9 cellular contexts compared by ENCODE assay signal in the genomic region with DNA sequence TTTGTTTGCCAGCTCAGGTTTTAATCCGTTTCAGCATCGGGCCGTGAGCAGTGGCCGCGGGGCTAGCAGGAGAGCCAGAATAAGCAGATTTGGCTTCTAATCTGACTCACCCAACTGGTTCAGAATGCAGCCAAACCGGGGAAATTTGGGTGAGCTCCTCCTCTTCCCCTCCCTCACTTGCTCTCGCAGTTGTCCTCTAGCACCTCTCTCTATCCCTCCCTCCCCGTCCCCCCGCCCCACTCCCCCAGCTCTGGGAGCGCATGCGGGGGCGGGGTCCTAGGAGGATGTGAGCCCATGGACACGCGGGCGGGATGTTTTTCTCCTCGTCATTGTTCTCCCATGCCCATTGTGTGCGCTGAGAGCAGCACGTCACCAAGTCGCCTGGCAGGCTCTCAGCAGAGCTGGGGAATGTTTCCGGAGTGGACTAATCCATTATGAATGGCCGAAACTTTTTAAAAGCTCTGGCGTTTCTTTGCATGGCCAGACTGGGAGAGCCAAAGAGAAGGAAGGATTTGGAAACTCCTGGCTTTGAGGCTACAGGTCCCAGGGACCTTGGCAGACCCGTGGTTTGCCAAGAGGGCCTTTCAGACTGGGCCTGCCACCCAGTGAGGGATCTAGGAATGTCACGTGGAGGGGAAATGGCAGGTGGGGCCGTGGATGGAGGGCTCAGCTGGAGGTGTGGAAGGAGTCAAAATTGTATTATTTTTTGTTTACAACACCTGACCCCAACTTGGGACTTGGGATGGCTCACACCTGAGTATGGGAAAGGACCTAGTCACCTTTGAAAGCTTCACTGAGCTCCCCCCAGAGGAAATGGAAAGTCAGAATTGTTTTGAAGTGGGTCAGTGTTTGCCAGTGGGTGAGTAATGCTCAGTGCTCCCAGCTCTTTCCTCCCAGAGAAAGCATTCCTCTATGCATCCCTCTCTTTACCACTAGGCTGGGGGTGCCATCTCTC. TPM values are rescaled to one million over a fixed set of nuclear protein-coding genes. Genes with fewer than 3 reads are reported as not detected.
DNase-seq lines count a peak whose midpoint lies in the region; ATAC-seq, FAIRE-seq and TF ChIP-seq lines count a peak whose summit lies in the region.
"Had no signal": no experiment of that assay in that cellular context is flagged by ENCODE, and none has a peak within 500 bp of the region (broad histone marks: within the 10 kb centered on the region; RNA-seq: fewer than 3 reads in every experiment).

No MANE protein-coding gene starts in this region.

- FAIRE-seq in bronchial epithelial cell (lab: Jason Lieb, UNC): no peak
- FAIRE-seq: GM18507 had no signal

- H3K4me3 ChIP-seq in bronchial epithelial cell (ENCODE audit: low read depth, low read length): peak overlapping the region; percentile 1
- H3K4me3 ChIP-seq in skeletal muscle cell (ENCODE audit: low read depth, low read length): peak overlapping the region; percentile 32

- TF ChIP-seq CTCF in bronchial epithelial cell (IDR thresholded peaks at IDR 0.05; ENCODE audit: insufficient read depth, low read length, severe bottlenecking): no peak

- no peaks in the 10 kb centered on the region for H3K27me3 ChIP-seq in bronchial epithelial cell (ENCODE audit: control insufficient read depth, insufficient read depth, low read length)

- no peaks in the 10 kb centered on the region for H3K36me3 ChIP-seq in bronchial epithelial cell (ENCODE audit: control insufficient read depth, insufficient read depth, low read length)

- peak; percentile 52 for DNase-seq in stimulated activated CD4-positive, alpha-beta T cell treated with anti-CD3 and anti-CD28 coated beads, Interleukin-15, amount 100 ng/mL, for 24 hours
- DNase-seq in stimulated activated CD4-positive, alpha-beta T cell treated with anti-CD3 and anti-CD28 coated beads, Interleukin-4, amount 100 ng/mL, for 1 hour: no peak
- DNase-seq in NCI-H82 (lab: John Stamatoyannopoulos, UW) (peak; percentile 91), bronchial epithelial cell (ENCODE audit: low read depth) (peak; percentile 87), iPS-NIHi7 (ENCODE audit: extremely low spot score) (peak; percentile 83), skeletal muscle cell (ENCODE audit: low read depth) (peak; percentile 64)

- ATAC-seq in GM21367 (IDR thresholded peaks at IDR 0.05; ENCODE audit: unreplicated experiment): no peak
- ATAC-seq in GM18502 (IDR thresholded peaks at IDR 0.05; ENCODE audit: poor library complexity, unreplicated experiment): no peak

RNA-seq across cellular contexts. Expression of gene CDK18, which starts 39.2 kb away (rescaled TPM):
- 1.8 and 2.2 TPM in 2 replicates for total RNA-seq in bronchial epithelial cell
